8 cellular contexts compared by ENCODE assay signal in genomic region chrX:154799554-154800348, GRCh38. TPM values are rescaled to one million over a fixed set of nuclear protein-coding genes. Genes with fewer than 3 reads are reported as not detected.
A peak's percentile ranks its signal among the peaks of the same experiment; 100 is the strongest.
DNase-seq lines count a peak whose midpoint lies in the region; ATAC-seq, FAIRE-seq and TF ChIP-seq lines count a peak whose summit lies in the region.

No MANE protein-coding gene starts in this region.

- DNase-seq in CD4-positive, alpha-beta T cell: no peak
- DNase-seq in NCI-H1105 treated with DMSO at 0.1 percent for 48 hours (lab: John Stamatoyannopoulos, UW): peak; percentile 99
- no peak for DNase-seq in activated T-helper 2 cell treated with anti-CD3 and anti-CD28 coated beads, Interferon-gamma antibody, Interleukin-2, Interleukin-4, amounts not matched to agents 10 μg/mL and 5 μg/mL and 100 μg/mL, durations not matched to agents 14 hours and 24 hours and 36 hours (ENCODE audit: low spot score)
- peak in 2 of 3 donors; percentile 32 to 73 for DNase-seq in mucosa of descending colon
- DNase-seq in AG20443 (ENCODE audit: low spot score): no peak
- DNase-seq in middle frontal gyrus (ENCODE audit: extremely low spot score, low spot score): no peak
- no peak for DNase-seq in GM12892 (ENCODE audit: insufficient read length)
- no peak for DNase-seq in SKM-1 (lab: John Stamatoyannopoulos, UW; ENCODE audit: unreplicated experiment)

- no peak for TF ChIP-seq POLR2A in GM12892 (IDR thresholded peaks at IDR 0.05; ENCODE audit: low read depth, low read length)

- POLR2A ChIA-PET in CD4-positive, alpha-beta T cell (lab: Charles Lee): interaction anchor here (1.2 kb wide), 1 partner anchor 18 kb away, joined by 3 read pairs; no protein-coding TSS in a partner anchor

- H3K27ac ChIP-seq in CD4-positive, alpha-beta T cell (ENCODE audit: low read depth, low read length): no peak overlapping the region

- H3K9me3 Mint-ChIP-seq in CD4-positive, alpha-beta T cell: no peaks in the 10 kb centered on the region
- H3K9me3 Mint-ChIP-seq in activated T-helper 2 cell treated with anti-CD3 and anti-CD28 coated beads, Interferon-gamma antibody, Interleukin-2, Interleukin-4, amounts not matched to agents 10 μg/mL and 5 μg/mL and 100 μg/mL, durations not matched to agents 14 hours and 24 hours and 36 hours: no peaks in the 10 kb centered on the region

- no peak for TF ChIP-seq CTCF in CD4-positive, alpha-beta T cell (IDR thresholded peaks at IDR 0.05)
- no peak for TF ChIP-seq CTCF in mucosa of descending colon (IDR thresholded peaks at IDR 0.05)

- peaks cover 57% of the 10 kb centered on the region for H3K4me1 Mint-ChIP-seq in CD4-positive, alpha-beta T cell (ENCODE audit: low read depth)
- peaks cover 63% of the 10 kb centered on the region for H3K4me1 Mint-ChIP-seq in activated T-helper 2 cell treated with anti-CD3 and anti-CD28 coated beads, Interferon-gamma antibody, Interleukin-2, Interleukin-4, amounts not matched to agents 10 μg/mL and 5 μg/mL and 100 μg/mL, durations not matched to agents 14 hours and 24 hours and 36 hours (ENCODE audit: low read depth)

- intact Hi-C loops in CD4-positive, alpha-beta T cell (cut with DNase I, micrococcal nuclease): loop anchor here in 1 of 2 experiments (5.0 kb wide), 1 partner anchor 273 kb away; the partner anchor contains the start of genes BRCC3, CMC4 and MTCP1
- intact Hi-C loops in activated T-helper 2 cell treated with anti-CD3 and anti-CD28 coated beads, Interferon-gamma antibody, Interleukin-2, Interleukin-4, amounts not matched to agents 10 μg/mL and 5 μg/mL and 100 μg/mL, durations not matched to agents 14 hours and 24 hours and 36 hours (cut with micrococcal nuclease): loop anchor here (5.0 kb wide), 1 partner anchor 82 kb away; no protein-coding TSS in a partner anchor
- intact Hi-C loops in mucosa of descending colon (cut with DNase I, micrococcal nuclease): no loop called here

- no peak for ATAC-seq in CD4-positive, alpha-beta T cell (ENCODE audit: poor library complexity)
- peak; percentile 67 for ATAC-seq in mucosa of descending colon

- FAIRE-seq in GM12892 (lab: Jason Lieb, UNC): no peak

- H3K4me3 Mint-ChIP-seq in CD4-positive, alpha-beta T cell: peak overlapping the region; percentile 18
- peak overlapping the region; percentile 66 for H3K4me3 Mint-ChIP-seq in activated T-helper 2 cell treated with anti-CD3 and anti-CD28 coated beads, Interferon-gamma antibody, Interleukin-2, Interleukin-4, amounts not matched to agents 10 μg/mL and 5 μg/mL and 100 μg/mL, durations not matched to agents 14 hours and 24 hours and 36 hours (ENCODE audit: low read depth)

- no peak overlapping the region for H3K27ac Mint-ChIP-seq in CD4-positive, alpha-beta T cell
- H3K27ac Mint-ChIP-seq in activated T-helper 2 cell treated with anti-CD3 and anti-CD28 coated beads, Interferon-gamma antibody, Interleukin-2, Interleukin-4, amounts not matched to agents 10 μg/mL and 5 μg/mL and 100 μg/mL, durations not matched to agents 14 hours and 24 hours and 36 hours: peak overlapping the region; percentile 96

- CTCF ChIA-PET in CD4-positive, alpha-beta T cell (lab: Charles Lee): no interaction called here

- no peaks in the 10 kb centered on the region for H3K27me3 ChIP-seq in CD4-positive, alpha-beta T cell (ENCODE audit: control insufficient read depth, insufficient read depth, low read length)

- no peaks in the 10 kb centered on the region for H3K36me3 Mint-ChIP-seq in CD4-positive, alpha-beta T cell (ENCODE audit: low read depth)
- H3K36me3 Mint-ChIP-seq in activated T-helper 2 cell treated with anti-CD3 and anti-CD28 coated beads, Interferon-gamma antibody, Interleukin-2, Interleukin-4, amounts not matched to agents 10 μg/mL and 5 μg/mL and 100 μg/mL, durations not matched to agents 14 hours and 24 hours and 36 hours (ENCODE audit: low read depth): peaks cover 11% of the 10 kb centered on the region

- peaks cover 13% of the 10 kb centered on the region for H3K4me1 ChIP-seq in mucosa of descending colon (ENCODE audit: low read depth)

- H3K4me3 ChIP-seq in mucosa of descending colon: no peak overlapping the region

- no peaks in the 10 kb centered on the region for H3K36me3 ChIP-seq in mucosa of descending colon (ENCODE audit: low read depth)

- no peaks in the 10 kb centered on the region for H3K27me3 Mint-ChIP-seq in CD4-positive, alpha-beta T cell
- no peaks in the 10 kb centered on the region for H3K27me3 Mint-ChIP-seq in activated T-helper 2 cell treated with anti-CD3 and anti-CD28 coated beads, Interferon-gamma antibody, Interleukin-2, Interleukin-4, amounts not matched to agents 10 μg/mL and 5 μg/mL and 100 μg/mL, durations not matched to agents 14 hours and 24 hours and 36 hours (ENCODE audit: low read depth)

- no peaks in the 10 kb centered on the region for H3K9me3 ChIP-seq in CD4-positive, alpha-beta T cell (ENCODE audit: control insufficient read depth, low read length)
- H3K9me3 ChIP-seq in mucosa of descending colon: no peaks in the 10 kb centered on the region

RNA-seq across cellular contexts. Expression of gene MPP1, which starts 5.5 kb away (rescaled TPM):
- 10 to 100 TPM; 10.7 to 13.1 TPM for total RNA-seq in CD4-positive, alpha-beta T cell
- total RNA-seq in activated T-helper 2 cell treated with anti-CD3 and anti-CD28 coated beads, Interferon-gamma antibody, Interleukin-2, Interleukin-4, amounts not matched to agents 10 μg/mL and 5 μg/mL and 100 μg/mL, durations not matched to agents 14 hours and 24 hours and 36 hours: 27.7 and 31.5 TPM in 2 replicates
- 10 to 100 TPM; 28.9 to 38.5 (median 37.3) TPM for total RNA-seq in mucosa of descending colon
- 14.9 TPM for polyA plus RNA-seq in GM12892 (2012; ENCODE audit: missing spikeins)

RNA-seq across cellular contexts. Expression of gene SMIM9, which starts 34.7 kb away (rescaled TPM):
- not detected for total RNA-seq in CD4-positive, alpha-beta T cell
- not detected in 2 replicates for total RNA-seq in activated T-helper 2 cell treated with anti-CD3 and anti-CD28 coated beads, Interferon-gamma antibody, Interleukin-2, Interleukin-4, amounts not matched to agents 10 μg/mL and 5 μg/mL and 100 μg/mL, durations not matched to agents 14 hours and 24 hours and 36 hours
- total RNA-seq in mucosa of descending colon: not detected
- polyA plus RNA-seq in GM12892 (2012; ENCODE audit: missing spikeins): not detected

RNA-seq across cellular contexts. Expression of gene DKC1, which starts 37.1 kb away (rescaled TPM):
- 10 to 100 TPM; 51.7 to 58.6 TPM for total RNA-seq in CD4-positive, alpha-beta T cell
- total RNA-seq in activated T-helper 2 cell treated with anti-CD3 and anti-CD28 coated beads, Interferon-gamma antibody, Interleukin-2, Interleukin-4, amounts not matched to agents 10 μg/mL and 5 μg/mL and 100 μg/mL, durations not matched to agents 14 hours and 24 hours and 36 hours: 150 TPM in 2 replicates
- 10 to 100 TPM; 29.4 to 36.0 (median 31.7) TPM for total RNA-seq in mucosa of descending colon
- polyA plus RNA-seq in GM12892 (2012; ENCODE audit: missing spikeins): 75.2 TPM

RNA-seq across cellular contexts. Expression of gene GAB3, which starts 48.9 kb away (rescaled TPM):
- 1 to 10 TPM; 3.4 to 3.5 TPM for total RNA-seq in CD4-positive, alpha-beta T cell
- 4.3 and 4.5 TPM in 2 replicates for total RNA-seq in activated T-helper 2 cell treated with anti-CD3 and anti-CD28 coated beads, Interferon-gamma antibody, Interleukin-2, Interleukin-4, amounts not matched to agents 10 μg/mL and 5 μg/mL and 100 μg/mL, durations not matched to agents 14 hours and 24 hours and 36 hours
- 1 to 10 TPM; 1.3 to 3.4 (median 2.5) TPM for total RNA-seq in mucosa of descending colon
- polyA plus RNA-seq in GM12892 (2012; ENCODE audit: missing spikeins): 1.4 TPM

Comparison
In these comparisons a context has a peak if more than half of its experiments do, and no peak if none do; other contexts are left out.
1. DNase-seq: peak in NCI-H1105 treated with DMSO at 0.1 percent for 48 hours (single experiment) and mucosa of descending colon (2 of 3); none in CD4-positive, alpha-beta T cell (0 of 10), activated T-helper 2 cell treated with anti-CD3 and anti-CD28 coated beads, Interferon-gamma antibody, Interleukin-2, Interleukin-4, amounts not matched to agents 10 μg/mL and 5 μg/mL and 100 μg/mL, durations not matched to agents 14 hours and 24 hours and 36 hours (single experiment), AG20443 (single experiment), middle frontal gyrus (single experiment), GM12892 (single experiment) and SKM-1 (single experiment).